In the genomic region with DNA sequence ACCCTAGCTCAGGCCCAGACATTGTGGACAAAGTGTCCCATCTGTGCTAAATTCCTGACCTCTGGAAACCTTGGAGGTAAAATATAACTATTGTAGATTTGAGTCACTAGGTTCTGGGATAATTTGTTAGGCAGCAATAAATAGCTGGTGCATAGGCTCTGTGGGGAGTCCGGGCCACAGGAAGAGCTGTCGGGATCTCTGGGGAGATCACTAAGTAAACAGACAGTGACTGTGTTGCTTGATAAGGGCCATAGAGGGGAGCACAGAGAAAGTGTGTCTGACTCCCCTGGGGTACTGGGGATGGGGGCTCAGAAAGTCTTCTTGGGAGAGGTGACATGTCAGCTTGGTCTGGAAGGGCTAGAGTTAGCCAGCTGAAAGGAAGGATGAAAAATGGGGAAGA, we compare ENCODE assay signal across 19 cellular contexts. TPM values are rescaled to one million over a fixed set of nuclear protein-coding genes. Genes with fewer than 3 reads are reported as not detected.
DNase-seq lines count a peak whose midpoint lies in the region; ATAC-seq, FAIRE-seq and TF ChIP-seq lines count a peak whose summit lies in the region.
"Had no signal": no experiment of that assay in that cellular context is flagged by ENCODE, and none has a peak within 500 bp of the region (broad histone marks: within the 10 kb centered on the region; RNA-seq: fewer than 3 reads in every experiment).

No MANE protein-coding gene starts in this region.

- no peak overlapping the region for H3K9ac ChIP-seq in BLaER1 treated with 17β-estradiol and CSF1 and Interleukin-3, amounts not matched to agents 10 nM and 100 nM
- H3K9ac ChIP-seq in astrocyte (ENCODE audit: low read length) (no peak overlapping the region), mesenchymal stem cell (ENCODE audit: low read length) (no peak overlapping the region)

- no peak overlapping the region for H3K27ac ChIP-seq in BLaER1 treated with 17β-estradiol and CSF1 and Interleukin-3, amounts not matched to agents 10 nM and 100 nM
- no peak overlapping the region for H3K27ac ChIP-seq in astrocyte (ENCODE audit: low read depth, low read length)
- no peak overlapping the region for H3K27ac ChIP-seq in mesenchymal stem cell (ENCODE audit: low read length, poor library complexity, severe bottlenecking)

- H4K91ac ChIP-seq in mesenchymal stem cell (ENCODE audit: low read length): no peak overlapping the region

- H3K79me1 ChIP-seq in mesenchymal stem cell (replicated peaks; ENCODE audit: low read length, poor library complexity, severe bottlenecking): no peaks in the 10 kb centered on the region

- no peak for FAIRE-seq in astrocyte (lab: Jason Lieb, UNC)
- FAIRE-seq in GM12891 (lab: Jason Lieb, UNC): no peak
- FAIRE-seq: GM12892 had no signal

- H2BK120ac ChIP-seq in mesenchymal stem cell (ENCODE audit: low read depth, low read length): no peak overlapping the region

- peak overlapping the region; percentile 73 for H2AK5ac ChIP-seq in mesenchymal stem cell (ENCODE audit: low read length, severe bottlenecking)

- no peak overlapping the region for H3K18ac ChIP-seq in mesenchymal stem cell (ENCODE audit: low read depth in 1 of 2, low read length in 2 of 2)

- no peak overlapping the region for H3K4ac ChIP-seq in mesenchymal stem cell (ENCODE audit: low read depth in 1 of 2, low read length in 2 of 2)

- H4K20me1 ChIP-seq in BLaER1 treated with 17β-estradiol and CSF1 and Interleukin-3, amounts not matched to agents 10 nM and 100 nM: no peaks in the 10 kb centered on the region
- no peaks in the 10 kb centered on the region for H4K20me1 ChIP-seq in astrocyte (ENCODE audit: insufficient read depth, low read length)

- no peak overlapping the region for H4K8ac ChIP-seq in mesenchymal stem cell (ENCODE audit: low read length)

- H3K27me3 Mint-ChIP-seq in HFFc6 (ENCODE audit: insufficient read depth) (peaks cover 4% of the 10 kb centered on the region), astrocyte (ENCODE audit: low read depth, unreplicated experiment) (no peaks in the 10 kb centered on the region)

- no peak overlapping the region for H2BK12ac ChIP-seq in mesenchymal stem cell (ENCODE audit: low read length in 2 of 2)

- TF ChIP-seq POLR2A in GM12891 (IDR thresholded peaks at IDR 0.05; ENCODE audit: low read depth, low read length): no peak

- H3K4me1 Mint-ChIP-seq in HFFc6 (ENCODE audit: low read depth) (peaks cover 96% of the 10 kb centered on the region), astrocyte (ENCODE audit: low read depth, unreplicated experiment) (peaks cover 56% of the 10 kb centered on the region)
- H3K4me1 Mint-ChIP-seq: CD14-positive monocyte had no signal

- no peak for ATAC-seq in GM21786 (IDR thresholded peaks at IDR 0.05; ENCODE audit: unreplicated experiment)
- ATAC-seq: GM23338 had no signal

- H3K36me3 Mint-ChIP-seq in HFFc6 (ENCODE audit: low read depth) (peaks cover 25% of the 10 kb centered on the region), astrocyte (ENCODE audit: low read depth, unreplicated experiment) (no peaks in the 10 kb centered on the region)
- H3K36me3 Mint-ChIP-seq: CD14-positive monocyte; CD8-positive, alpha-beta memory T cell had no signal

- TF ChIP-seq CTCF in HFFc6 (IDR thresholded peaks at IDR 0.05) (no peak), astrocyte (IDR thresholded peaks at IDR 0.05; ENCODE audit: insufficient read depth, low read depth, low read length) (no peak)

- no peaks in the 10 kb centered on the region for H3K36me3 ChIP-seq in BLaER1 treated with 17β-estradiol and CSF1 and Interleukin-3, amounts not matched to agents 10 nM and 100 nM
- H3K36me3 ChIP-seq in astrocyte (ENCODE audit: insufficient read depth, low read length): no peaks in the 10 kb centered on the region
- H3K36me3 ChIP-seq in mesenchymal stem cell (ENCODE audit: control insufficient read depth in 1 of 2, insufficient read depth in 2 of 2, low read depth in 1 of 2, low read length in 2 of 2): no peaks in the 10 kb centered on the region

- H3K27ac Mint-ChIP-seq in HFFc6 (peak overlapping the region; percentile 71), astrocyte (ENCODE audit: unreplicated experiment) (peak overlapping the region; percentile 54)
- H3K27ac Mint-ChIP-seq: CD14-positive monocyte; CD4-positive, alpha-beta T cell; CD8-positive, alpha-beta memory T cell; GM23338 had no signal

- H3K79me2 ChIP-seq in astrocyte (ENCODE audit: insufficient read depth, low read length): no peaks in the 10 kb centered on the region

- H3K4me3 ChIP-seq in BLaER1 treated with 17β-estradiol and CSF1 and Interleukin-3, amounts not matched to agents 10 nM and 100 nM: no peak overlapping the region
- no peak overlapping the region for H3K4me3 ChIP-seq in astrocyte (ENCODE audit: insufficient read depth, low read depth, low read length)
- no peak overlapping the region for H3K4me3 ChIP-seq in mesenchymal stem cell (ENCODE audit: insufficient read depth in 1 of 2, low read depth in 1 of 2, low read length in 2 of 2)
- H3K4me3 ChIP-seq: GM23338 had no signal

- H2BK5ac ChIP-seq in mesenchymal stem cell (ENCODE audit: low read depth, low read length, poor library complexity, severe bottlenecking): no peak overlapping the region

- no peak for DNase-seq in HFFc6
- DNase-seq in astrocyte (ENCODE audit: low read depth): no peak
- no peak for DNase-seq in mesenchymal stem cell
- no peak for DNase-seq in NCI-H524 (lab: John Stamatoyannopoulos, UW)
- DNase-seq in GM12891 (ENCODE audit: insufficient read length, low spot score): no peak
- no peak for DNase-seq in kidney tubule cell (ENCODE audit: low spot score)
- DNase-seq: Calu3; CD4-positive, alpha-beta T cell; CD8-positive, alpha-beta memory T cell; COR-L47; DMS53; DMS79 treated with DMSO at 0.1 percent for 48 hours; GF-D8; H9 had no signal

- H3K23ac ChIP-seq in mesenchymal stem cell (ENCODE audit: low read length in 2 of 2): no peak overlapping the region

- H3K4me3 Mint-ChIP-seq in HFFc6 (no peak overlapping the region; the same call in 1 of the 2 replicates), astrocyte (ENCODE audit: unreplicated experiment) (no peak overlapping the region)
- H3K4me3 Mint-ChIP-seq: CD14-positive monocyte; CD4-positive, alpha-beta T cell; CD8-positive, alpha-beta memory T cell; GM23338; H9 had no signal

- H3K4me1 ChIP-seq in BLaER1 treated with 17β-estradiol and CSF1 and Interleukin-3, amounts not matched to agents 10 nM and 100 nM: peaks cover 0 to 30% (median 28%) of the 10 kb centered on the region in 10 experiments; a peak in 16 of 20 replicates
- peaks cover 50% of the 10 kb centered on the region for H3K4me1 ChIP-seq in astrocyte (ENCODE audit: insufficient read depth, low read length)
- H3K4me1 ChIP-seq in mesenchymal stem cell (ENCODE audit: control insufficient read depth, insufficient read depth, low read depth, low read length): peaks cover 51% of the 10 kb centered on the region

- no peak overlapping the region for H2BK15ac ChIP-seq in mesenchymal stem cell (ENCODE audit: low read depth, poor library complexity, severe bottlenecking)

- H2AFZ ChIP-seq in astrocyte (ENCODE audit: low read depth, low read length) (no peak overlapping the region), mesenchymal stem cell (ENCODE audit: low read depth, low read length) (no peak overlapping the region)
- H2AFZ ChIP-seq: GM23338 had no signal

- WGBS in mesenchymal stem cell: 60% methylated on average over 2 of the region's 2 CpGs

- H3K4me2 ChIP-seq in BLaER1 treated with 17β-estradiol and CSF1 and Interleukin-3, amounts not matched to agents 10 nM and 100 nM: peak overlapping the region in 6 of 11 experiments; percentile 6 to 41 (median 15); a peak in 10 of 22 replicates
- H3K4me2 ChIP-seq in astrocyte (ENCODE audit: low read length) (no peak overlapping the region), mesenchymal stem cell (ENCODE audit: low read length, poor library complexity, severe bottlenecking) (no peak overlapping the region)
- H3K4me2 ChIP-seq: GM23338 had no signal

- H3K27me3 ChIP-seq in BLaER1 treated with 17β-estradiol and CSF1 and Interleukin-3, amounts not matched to agents 10 nM and 100 nM: no peaks in the 10 kb centered on the region
- H3K27me3 ChIP-seq in astrocyte (ENCODE audit: insufficient read depth, low read length) (no peaks in the 10 kb centered on the region), mesenchymal stem cell (ENCODE audit: control insufficient read depth in 1 of 2, insufficient read depth in 1 of 2, low read length in 2 of 2) (no peaks in the 10 kb centered on the region)

- H3K14ac ChIP-seq in mesenchymal stem cell (ENCODE audit: low read length in 2 of 2): no peak overlapping the region

- no peaks in the 10 kb centered on the region for H3K9me3 ChIP-seq in BLaER1 treated with 17β-estradiol and CSF1 and Interleukin-3, amounts not matched to agents 10 nM and 100 nM (replicated peaks in 1 of 11)
- H3K9me3 ChIP-seq in astrocyte (ENCODE audit: insufficient read depth, low read depth, low read length): no peaks in the 10 kb centered on the region
- no peaks in the 10 kb centered on the region for H3K9me3 ChIP-seq in mesenchymal stem cell (ENCODE audit: control insufficient read depth, low read length)

- H3K9me3 Mint-ChIP-seq in HFFc6: no peaks in the 10 kb centered on the region; the same call in 1 of the 2 replicates
- H3K9me3 Mint-ChIP-seq in astrocyte (ENCODE audit: unreplicated experiment): peaks cover 3% of the 10 kb centered on the region
- H3K9me3 Mint-ChIP-seq: CD4-positive, alpha-beta T cell; CD8-positive, alpha-beta memory T cell; GM23338; H9 had no signal

TF ChIP-seq in GM12891, 5 proteins besides CTCF, POLR2A, EP300 and RAD21:
- TF ChIP-seq POU2F2 (IDR thresholded peaks at IDR 0.05; ENCODE audit: low read depth, low read length) (no peak), SPI1 (IDR thresholded peaks at IDR 0.05; ENCODE audit: low read depth, low read length) (no peak), PAX5 (IDR thresholded peaks at IDR 0.05; ENCODE audit: insufficient read depth, low read length, severe bottlenecking) (no peak), POLR2AphosphoS5 (IDR thresholded peaks at IDR 0.05; ENCODE audit: low read depth, low read length) (no peak), TAF1 (IDR thresholded peaks at IDR 0.05; ENCODE audit: low read depth, low read length) (no peak)

RNA-seq across cellular contexts. Expression of a gene that starts 37.7 kb away (rescaled TPM):
- 10 to 100 TPM; 65.8 to 74.1 (median 71.0) TPM for total RNA-seq in HFFc6 (2021; fragmentation: NEBNext Ultra II Directional; extraction: Animal tissue kit (Norgen Biotek cat#: 25700))
- 40.4 and 43.1 TPM in 2 replicates for total RNA-seq in astrocyte
- polyA plus RNA-seq in mesenchymal stem cell (2013, experiment 1 of 2): 47.0 TPM
- polyA plus RNA-seq in mesenchymal stem cell (2013, experiment 2 of 2): 48.0 TPM
- 44.1 TPM for polyA plus RNA-seq in GM12891 (2012; ENCODE audit: low read depth, missing spikeins)

Comparison
In these comparisons a context has a peak if more than half of its experiments do, and no peak if none do; other contexts are left out.
1. H3K4me2 ChIP-seq: peak in BLaER1 treated with 17β-estradiol and CSF1 and Interleukin-3, amounts not matched to agents 10 nM and 100 nM (6 of 11); none in astrocyte (single experiment) and mesenchymal stem cell (single experiment).